Comparison of ENCODE assay signal across 22 cellular contexts in genomic region chr18:34640273-34640672, GRCh38.
"Had no signal": no experiment of that assay in that cellular context is flagged by ENCODE, and none has a peak within 500 bp of the region (broad histone marks: within the 10 kb centered on the region; RNA-seq: fewer than 3 reads in every experiment).

No MANE protein-coding gene starts in this region.

- H3K27me3 ChIP-seq: dorsolateral prefrontal cortex, left lung, ovary, spleen, transverse colon, upper lobe of right lung, vagina had no signal

- H3K27me3 Mint-ChIP-seq: stimulated activated memory B cell treated with anti-CD40 and anti-IgM and Interleukin-4, amounts not matched to agents 10 μg/mL and 1 μg/mL and 100 μg/mL, for 72 hours; stimulated activated naive CD8-positive, alpha-beta T cell treated with anti-CD3 and anti-CD28 coated beads, Interleukin-15, Interleukin-2, amounts not matched to agents 100 ng/mL and 50 ng/mL, for 24 hours had no signal

- H3K4me3 ChIP-seq: dorsolateral prefrontal cortex, left lung, lower lobe of right lung, ovary, psoas muscle, skin epidermis, spleen, thoracic aorta, transverse colon, upper lobe of right lung, vagina had no signal

- H3K9me3 ChIP-seq: left lung, lower lobe of right lung, ovary, psoas muscle, spleen, thoracic aorta, transverse colon, upper lobe of right lung, vagina had no signal

- DNase-seq: cortex of kidney; effector CD4-positive, alpha-beta T cell; head of caudate nucleus; kidney; left lung; lower lobe of right lung; natural killer cell; occipital lobe; ovary; posterior cingulate gyrus; psoas muscle; right cardiac atrium; spleen; stimulated activated CD4-positive, alpha-beta T cell treated with anti-CD3 and anti-CD28 coated beads, Interleukin-4, amount 100 ng/mL, for 4 hours; transverse colon; upper lobe of right lung had no signal

- H3K36me3 Mint-ChIP-seq: natural killer cell; stimulated activated memory B cell treated with anti-CD40 and anti-IgM and Interleukin-4, amounts not matched to agents 10 μg/mL and 1 μg/mL and 100 μg/mL, for 72 hours had no signal

- FAIRE-seq: kidney had no signal

- H3K27ac Mint-ChIP-seq: natural killer cell; stimulated activated memory B cell treated with anti-CD40 and anti-IgM and Interleukin-4, amounts not matched to agents 10 μg/mL and 1 μg/mL and 100 μg/mL, for 72 hours; stimulated activated naive CD8-positive, alpha-beta T cell treated with anti-CD3 and anti-CD28 coated beads, Interleukin-15, Interleukin-2, amounts not matched to agents 100 ng/mL and 50 ng/mL, for 24 hours had no signal

- H3K4me3 Mint-ChIP-seq: natural killer cell; stimulated activated memory B cell treated with anti-CD40 and anti-IgM and Interleukin-4, amounts not matched to agents 10 μg/mL and 1 μg/mL and 100 μg/mL, for 72 hours; stimulated activated naive CD8-positive, alpha-beta T cell treated with anti-CD3 and anti-CD28 coated beads, Interleukin-15, Interleukin-2, amounts not matched to agents 100 ng/mL and 50 ng/mL, for 24 hours had no signal

- H3K4me1 ChIP-seq: left lung, lower lobe of right lung, spleen, transverse colon, upper lobe of right lung, vagina had no signal

- H3K4me1 Mint-ChIP-seq: natural killer cell; stimulated activated memory B cell treated with anti-CD40 and anti-IgM and Interleukin-4, amounts not matched to agents 10 μg/mL and 1 μg/mL and 100 μg/mL, for 72 hours had no signal

- H3K36me3 ChIP-seq: left lung, lower lobe of right lung, ovary, spleen, thoracic aorta, transverse colon, upper lobe of right lung, vagina had no signal

- H3K9me3 Mint-ChIP-seq: natural killer cell; stimulated activated memory B cell treated with anti-CD40 and anti-IgM and Interleukin-4, amounts not matched to agents 10 μg/mL and 1 μg/mL and 100 μg/mL, for 72 hours; stimulated activated naive CD8-positive, alpha-beta T cell treated with anti-CD3 and anti-CD28 coated beads, Interleukin-15, Interleukin-2, amounts not matched to agents 100 ng/mL and 50 ng/mL, for 24 hours had no signal

- H3K27ac ChIP-seq: dorsolateral prefrontal cortex, left lung, lower lobe of right lung, ovary, skin epidermis, spleen, thoracic aorta, transverse colon, vagina had no signal

- ATAC-seq: left lung; lower lobe of right lung; natural killer cell; stimulated activated memory B cell treated with anti-CD40 and anti-IgM and Interleukin-4, amounts not matched to agents 10 μg/mL and 1 μg/mL and 100 μg/mL, for 72 hours; upper lobe of right lung had no signal
